In genomic region chr6:38156818-38157565, GRCh38 we compare ENCODE assay signal across 21 cellular contexts.
A peak's percentile ranks its signal among the peaks of the same experiment; 100 is the strongest.
DNase-seq lines count a peak whose midpoint lies in the region; ATAC-seq and TF ChIP-seq lines count a peak whose summit lies in the region.
"Had no signal": no experiment of that assay in that cellular context is flagged by ENCODE, and none has a peak within 500 bp of the region (broad histone marks: within the 10 kb centered on the region; RNA-seq: fewer than 3 reads in every experiment).

No MANE protein-coding gene starts in this region.

- no TSS peak for BruUV-seq in Caco-2 (replicated peaks; lab: Mats Ljungman, UMichigan)

- no peaks in the 10 kb centered on the region for H3K9me3 ChIP-seq in Caco-2
- H3K9me3 ChIP-seq: BLaER1, SJSA1 had no signal

- H3K27ac Mint-ChIP-seq in Caco-2 (ENCODE audit: unreplicated experiment), result peak overlapping the region; percentile 2
- peak overlapping the region; percentile 22 for H3K27ac Mint-ChIP-seq in activated T-helper 17 cell treated with anti-CD3 and anti-CD28 coated beads, Interleukin-2, amount 50 U/mL, for 72 hours

- CTCF ChIA-PET in Caco-2 (lab: Charles Lee), result no interaction called here

- no peaks in the 10 kb centered on the region for H3K4me1 ChIP-seq in Caco-2

- H3K4me1 Mint-ChIP-seq in Caco-2 (ENCODE audit: low read depth, unreplicated experiment), result no peaks in the 10 kb centered on the region
- H3K4me1 Mint-ChIP-seq in activated T-helper 17 cell treated with anti-CD3 and anti-CD28 coated beads, Interleukin-2, amount 50 U/mL, for 72 hours, result peaks cover 4% of the 10 kb centered on the region

- DNase-seq in activated effector memory CD4-positive, alpha-beta T cell treated with anti-CD3 and anti-CD28 coated beads, Interleukin-2, amount 50 U/mL, for 16 hours, result peak; percentile 38
- DNase-seq in activated effector memory CD4-positive, alpha-beta T cell treated with Interleukin-2 at 50 U/mL for 16 hours, result no peak
- DNase-seq in Caco-2 (no peak), mesenteric fat pad (ENCODE audit: low spot score) (peak; percentile 71), SKM-1 (lab: John Stamatoyannopoulos, UW; ENCODE audit: unreplicated experiment) (no peak)
- DNase-seq: CD4-positive, alpha-beta T cell; DMS53; KBM-7; NCI-H1694; NCI-H2081 treated with DMSO at 0.1 percent for 48 hours; NCI-H2171; NCI-H226; NCI-H510A; NCI-H69; Right ventricle myocardium superior; RPMI8226 had no signal

- no peak overlapping the region for H3K4me3 Mint-ChIP-seq in Caco-2 (ENCODE audit: unreplicated experiment)
- no peak overlapping the region for H3K4me3 Mint-ChIP-seq in activated T-helper 17 cell treated with anti-CD3 and anti-CD28 coated beads, Interleukin-2, amount 50 U/mL, for 72 hours
- H3K4me3 Mint-ChIP-seq: CD4-positive, alpha-beta T cell had no signal

- H3K9me3 Mint-ChIP-seq in Caco-2 (ENCODE audit: unreplicated experiment), result no peaks in the 10 kb centered on the region
- peaks cover 4% of the 10 kb centered on the region for H3K9me3 Mint-ChIP-seq in activated T-helper 17 cell treated with anti-CD3 and anti-CD28 coated beads, Interleukin-2, amount 50 U/mL, for 72 hours
- H3K9me3 Mint-ChIP-seq: CD4-positive, alpha-beta T cell had no signal

- intact Hi-C loops in Caco-2 (cut with micrococcal nuclease; ENCODE audit: unreplicated experiment), result no loop called here

- H3K27me3 Mint-ChIP-seq in Caco-2 (ENCODE audit: insufficient read depth, unreplicated experiment), result no peaks in the 10 kb centered on the region
- H3K27me3 Mint-ChIP-seq in activated T-helper 17 cell treated with anti-CD3 and anti-CD28 coated beads, Interleukin-2, amount 50 U/mL, for 72 hours, result no peaks in the 10 kb centered on the region
- H3K27me3 Mint-ChIP-seq: CD4-positive, alpha-beta T cell had no signal

- H3K36me3 ChIP-seq in Caco-2 (ENCODE audit: control insufficient read depth, insufficient read depth, low read length), result no peaks in the 10 kb centered on the region

- no peak overlapping the region for H3K4me3 ChIP-seq in Caco-2 (ENCODE audit: low read depth, low read length)
- H3K4me3 ChIP-seq: BLaER1, SJSA1 had no signal

- TF ChIP-seq CTCF in Caco-2 (IDR thresholded peaks at IDR 0.05; ENCODE audit: insufficient read depth in 1 of 2, low read depth in 1 of 2, low read length in 1 of 2, severe bottlenecking in 1 of 2, unreplicated experiment in 1 of 2), result no peak

- H3K27me3 ChIP-seq in Caco-2 (replicated peaks; ENCODE audit: control insufficient read depth, insufficient read depth, low read length), result no peaks in the 10 kb centered on the region; the same call in 1 of the 2 replicates
- H3K27me3 ChIP-seq: BLaER1, SJSA1 had no signal

- no peak for ATAC-seq in activated T-helper 17 cell treated with anti-CD3 and anti-CD28 coated beads, Interleukin-2, amount 50 U/mL, for 72 hours (replicated peaks)
- ATAC-seq in HG02938 (IDR thresholded peaks at IDR 0.05; ENCODE audit: unreplicated experiment) (no peak), HG03039 (IDR thresholded peaks at IDR 0.05; ENCODE audit: unreplicated experiment) (no peak)

- H3K36me3 Mint-ChIP-seq in Caco-2 (ENCODE audit: insufficient read depth, unreplicated experiment), result peaks cover 52% of the 10 kb centered on the region
- peaks cover 28% of the 10 kb centered on the region for H3K36me3 Mint-ChIP-seq in activated T-helper 17 cell treated with anti-CD3 and anti-CD28 coated beads, Interleukin-2, amount 50 U/mL, for 72 hours (ENCODE audit: low read depth)

- POLR2A ChIA-PET in Caco-2 (lab: Charles Lee), result no interaction called here

Comparison
In these comparisons a context has a peak if more than half of its experiments do, and no peak if none do; other contexts are left out.
1. DNase-seq: peak in activated effector memory CD4-positive, alpha-beta T cell treated with anti-CD3 and anti-CD28 coated beads, Interleukin-2, amount 50 U/mL, for 16 hours (single experiment) and mesenteric fat pad (single experiment); none in activated effector memory CD4-positive, alpha-beta T cell treated with Interleukin-2 at 50 U/mL for 16 hours (single experiment), Caco-2 (0 of 2) and SKM-1 (single experiment).